8 cellular contexts compared by ENCODE assay signal in the genomic region with DNA sequence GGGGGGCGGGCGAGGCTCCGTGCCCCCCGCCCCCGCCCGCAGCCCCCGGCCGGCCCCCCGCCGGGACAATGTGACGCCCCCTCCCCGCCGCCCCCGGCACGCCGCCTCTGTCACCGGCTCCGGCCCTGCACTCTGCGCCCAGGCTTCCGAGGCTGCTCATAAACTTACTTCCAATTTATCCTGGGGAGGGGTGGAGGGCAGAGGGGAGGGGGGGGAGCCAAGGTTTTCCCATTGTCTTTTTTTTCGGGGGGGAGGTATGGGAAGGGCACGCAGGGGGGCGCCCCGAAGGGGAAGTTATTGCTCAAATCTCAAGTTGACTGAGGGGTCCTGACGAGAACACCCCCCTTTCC. TPM values are rescaled to one million over a fixed set of nuclear protein-coding genes. Genes with fewer than 3 reads are reported as not detected.
DNase-seq lines count a peak whose midpoint lies in the region; ATAC-seq, FAIRE-seq and TF ChIP-seq lines count a peak whose summit lies in the region.

No MANE protein-coding gene starts in this region.

- no peaks in the 10 kb centered on the region for H3K9me2 ChIP-seq in OCI-LY1 (ENCODE audit: low read depth, low read length)

- H3K27me3 ChIP-seq in DND-41 (ENCODE audit: insufficient read depth, low read length, poor library complexity) (no peaks in the 10 kb centered on the region), OCI-LY1 (ENCODE audit: insufficient read depth, low read length) (no peaks in the 10 kb centered on the region), bronchial epithelial cell (ENCODE audit: control insufficient read depth, insufficient read depth, low read length) (no peaks in the 10 kb centered on the region), lower lobe of right lung (ENCODE audit: low read depth) (no peaks in the 10 kb centered on the region), thyroid gland (no peaks in the 10 kb centered on the region)

- H3K4me3 ChIP-seq in DND-41 (ENCODE audit: low read depth in 1 of 2, low read length in 2 of 2) (peak overlapping the region; percentile 62 to 91), OCI-LY1 (ENCODE audit: low read depth, low read length, poor library complexity, severe bottlenecking) (peak overlapping the region; percentile 75), bronchial epithelial cell (ENCODE audit: low read depth, low read length) (peak overlapping the region; percentile 70), lower lobe of right lung (peak overlapping the region; percentile 72), thyroid gland (replicated peaks in 1 of 3) (peak overlapping the region in 2 of 3 donors; percentile 67 to 87)

- peak; percentile 8; the same call in 2 of the 3 replicates for ATAC-seq in DND-41 (ENCODE audit: insufficient read depth, low read depth)
- peak; percentile 1 to 7 for ATAC-seq in lower lobe of right lung
- ATAC-seq in HG03521 (IDR thresholded peaks at IDR 0.05; ENCODE audit: unreplicated experiment) = no peak
- ATAC-seq in GM18517 (IDR thresholded peaks at IDR 0.05; ENCODE audit: unreplicated experiment) = no peak
- ATAC-seq in GM21447 (IDR thresholded peaks at IDR 0.05; ENCODE audit: unreplicated experiment) = no peak

- TF ChIP-seq CTCF in DND-41 (IDR thresholded peaks at IDR 0.05; ENCODE audit: borderline replicate concordance, extremely low read depth, low read length, poor library complexity, severe bottlenecking) = no peak
- no peak for TF ChIP-seq CTCF in OCI-LY1 (IDR thresholded peaks at IDR 0.05; ENCODE audit: low read length)
- TF ChIP-seq CTCF in bronchial epithelial cell (IDR thresholded peaks at IDR 0.05; ENCODE audit: insufficient read depth, low read length, severe bottlenecking) = no peak
- TF ChIP-seq CTCF in lower lobe of right lung (IDR thresholded peaks at IDR 0.05) = no peak
- TF ChIP-seq CTCF in thyroid gland (IDR thresholded peaks at IDR 0.05) = no peak

- H3K36me3 ChIP-seq in DND-41 (ENCODE audit: insufficient read depth, low read length) (no peaks in the 10 kb centered on the region), OCI-LY1 (ENCODE audit: insufficient read depth, low read length) (no peaks in the 10 kb centered on the region), bronchial epithelial cell (ENCODE audit: control insufficient read depth, insufficient read depth, low read length) (no peaks in the 10 kb centered on the region), lower lobe of right lung (no peaks in the 10 kb centered on the region), thyroid gland (no peaks in the 10 kb centered on the region)

- peaks cover 6% of the 10 kb centered on the region; the same call in 1 of the 2 replicates for H3F3A ChIP-seq in OCI-LY1 (ENCODE audit: insufficient read depth, low read length)

- H3K79me2 ChIP-seq in DND-41 (ENCODE audit: insufficient read depth, low read length) (peaks cover 57% of the 10 kb centered on the region), OCI-LY1 (ENCODE audit: insufficient read depth, low read length) (peaks cover 38% of the 10 kb centered on the region)

- peak overlapping the region; percentile 97 for H3K4me2 ChIP-seq in DND-41 (ENCODE audit: insufficient read depth, low read length)
- H3K4me2 ChIP-seq in OCI-LY1 (ENCODE audit: low read length) = peak overlapping the region; percentile 86

- FAIRE-seq in bronchial epithelial cell (lab: Jason Lieb, UNC) = no peak

- peak overlapping the region; percentile 98 for H3K27ac ChIP-seq in DND-41 (ENCODE audit: low read length)
- peak overlapping the region; percentile 92 for H3K27ac ChIP-seq in OCI-LY1 (ENCODE audit: low read depth, low read length, poor library complexity, severe bottlenecking)
- peak overlapping the region; percentile 88 for H3K27ac ChIP-seq in lower lobe of right lung
- H3K27ac ChIP-seq in thyroid gland = peak overlapping the region; percentile 90 to 98 (median 96)

- 1 to 2% methylated on average over 14 to 16 of the region's 25 CpGs for WGBS in thyroid gland, 2 donors

- H4K20me1 ChIP-seq in DND-41 (ENCODE audit: insufficient read depth, low read length) (peaks cover 3% of the 10 kb centered on the region; the same call in 1 of the 2 replicates), OCI-LY1 (ENCODE audit: insufficient read depth, low read length) (no peaks in the 10 kb centered on the region)

- H3K9ac ChIP-seq in DND-41 (ENCODE audit: low read depth, low read length) = peak overlapping the region; percentile 88
- H3K9ac ChIP-seq in OCI-LY1 (ENCODE audit: low read length) = peak overlapping the region; percentile 86

- intact Hi-C loops in lower lobe of right lung (cut with DNase I) (no loop called here), thyroid gland (cut with DNase I) (loop anchor here (10.0 kb wide), 1 partner anchor 156 kb away; no protein-coding TSS in a partner anchor)

- TF ChIP-seq POLR2A in thyroid gland (IDR thresholded peaks at IDR 0.05) = no peak

- H2AFZ ChIP-seq in DND-41 (ENCODE audit: low read depth, low read length) (peak overlapping the region; percentile 91; the same call in 1 of the 2 replicates), OCI-LY1 (ENCODE audit: low read length) (no peak overlapping the region)

- H3K4me1 ChIP-seq in DND-41 (ENCODE audit: insufficient read depth, low read length) (peaks cover 55% of the 10 kb centered on the region), OCI-LY1 (ENCODE audit: insufficient read depth, low read length, severe bottlenecking) (peaks cover 46% of the 10 kb centered on the region), lower lobe of right lung (peaks cover 39% of the 10 kb centered on the region), thyroid gland (peaks cover 24 to 33% of the 10 kb centered on the region in 2 donors)

- DNase-seq in DND-41 = no peak
- DNase-seq in bronchial epithelial cell (ENCODE audit: low read depth) = no peak
- peak; percentile 50 for DNase-seq in lower lobe of right lung
- DNase-seq in thyroid gland = peak; percentile 24 to 27

- no peaks in the 10 kb centered on the region for H3K9me3 ChIP-seq in DND-41 (ENCODE audit: insufficient read depth, low read length, severe bottlenecking)
- H3K9me3 ChIP-seq in OCI-LY1 (ENCODE audit: low read length) = no peaks in the 10 kb centered on the region
- H3K9me3 ChIP-seq in lower lobe of right lung = no peaks in the 10 kb centered on the region
- H3K9me3 ChIP-seq in thyroid gland = no peaks in the 10 kb centered on the region

RNA-seq across cellular contexts. Expression of gene PHF21A, which starts 0.9 kb away (rescaled TPM):
- total RNA-seq in bronchial epithelial cell = 3.4 and 6.1 TPM in 2 replicates
- total RNA-seq in lower lobe of right lung = 48.4 TPM
- total RNA-seq in thyroid gland = 10 to 100 TPM; 26.2 to 95.7 (median 64.0) TPM

Comparison
In these comparisons a context has a peak if more than half of its experiments do, and no peak if none do; other contexts are left out.
1. ATAC-seq: peak in DND-41 (single experiment) and lower lobe of right lung (2 of 2); none in HG03521 (single experiment), GM18517 (single experiment) and GM21447 (single experiment).
2. DNase-seq: peak in lower lobe of right lung (single experiment) and thyroid gland (2 of 2); none in DND-41 (single experiment) and bronchial epithelial cell (single experiment).
3. Peak in every context shown above with its lines, with median percentiles within 50 percentile points of each other: H3K27ac ChIP-seq and H3K4me3 ChIP-seq.